22 cellular contexts compared by ENCODE assay signal in the genomic region with DNA sequence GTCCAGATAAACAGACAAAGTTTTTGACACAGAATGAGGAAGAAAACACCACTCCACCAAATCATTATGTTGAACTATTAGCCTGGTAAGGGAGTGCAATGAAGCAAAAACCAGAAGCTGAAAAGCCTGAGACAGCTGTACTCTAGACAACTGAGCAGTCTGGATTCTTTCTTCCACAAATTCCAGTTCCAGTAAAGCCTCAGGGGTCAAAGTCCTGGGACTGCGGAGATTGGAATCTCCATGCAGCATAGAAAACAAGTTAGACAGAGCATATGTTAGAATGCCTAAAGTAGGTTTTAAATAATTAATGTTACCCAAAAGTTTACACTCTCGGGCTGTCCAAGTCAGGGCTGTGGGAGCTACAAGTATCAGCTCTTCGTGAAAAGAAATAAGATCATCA.
DNase-seq lines count a peak whose midpoint lies in the region; ATAC-seq and TF ChIP-seq lines count a peak whose summit lies in the region.
"Had no signal": no experiment of that assay in that cellular context is flagged by ENCODE, and none has a peak within 500 bp of the region (broad histone marks: within the 10 kb centered on the region; RNA-seq: fewer than 3 reads in every experiment).

No MANE protein-coding gene starts in this region.

- H3K14ac ChIP-seq in mesenchymal stem cell (ENCODE audit: low read length in 2 of 2) (no peak overlapping the region), trophoblast cell (ENCODE audit: low read length) (peak overlapping the region; percentile 56)

- POLR2A ChIA-PET in MCF 10A (lab: Yijun Ruan, JAX) = no interaction called here

- H2BK12ac ChIP-seq in mesenchymal stem cell (ENCODE audit: low read length in 2 of 2) (no peak overlapping the region), trophoblast cell (ENCODE audit: low read length) (peak overlapping the region; percentile 49)

- H2BK5ac ChIP-seq in mesenchymal stem cell (ENCODE audit: low read depth, low read length, poor library complexity, severe bottlenecking) (no peak overlapping the region), trophoblast cell (ENCODE audit: low read depth, low read length, poor library complexity) (peak overlapping the region; percentile 99)

- no peak for TF ChIP-seq CTCF in MCF 10A (IDR thresholded peaks at IDR 0.05; ENCODE audit: unreplicated experiment)
- TF ChIP-seq CTCF in mammary epithelial cell (conservative IDR thresholded peaks at IDR 0.05 in 1 of 2, IDR thresholded peaks at IDR 0.05 in 1 of 2; ENCODE audit: extremely low read depth in 1 of 2, insufficient read depth in 1 of 2, low read depth in 1 of 2, low read length in 2 of 2) = no peak

- H2AFZ ChIP-seq in mammary epithelial cell (ENCODE audit: low read depth, low read length) (no peak overlapping the region), mesenchymal stem cell (ENCODE audit: low read depth, low read length) (no peak overlapping the region), trophoblast cell (ENCODE audit: insufficient read depth, low read length, poor library complexity) (no peak overlapping the region)
- H2AFZ ChIP-seq: GM23338 had no signal

- H2BK120ac ChIP-seq in mesenchymal stem cell (ENCODE audit: low read depth, low read length) (no peak overlapping the region), trophoblast cell (ENCODE audit: insufficient read depth, low read length, poor library complexity) (peak overlapping the region; percentile 74)

- dilution Hi-C loops in mammary epithelial cell (cut with HindIII; ENCODE audit: low sequenced_read_pairs) = no loop called here

- H4K8ac ChIP-seq in mesenchymal stem cell (ENCODE audit: low read length) = no peak overlapping the region
- H4K8ac ChIP-seq in trophoblast cell (ENCODE audit: low read depth, low read length) = no peak overlapping the region

- no peak overlapping the region for H3K18ac ChIP-seq in mesenchymal stem cell (ENCODE audit: low read depth in 1 of 2, low read length in 2 of 2)
- H3K18ac ChIP-seq in trophoblast cell (ENCODE audit: low read length) = no peak overlapping the region

- ATAC-seq in aorta (ENCODE audit: low FRiP score) (no peak), HG03442 (IDR thresholded peaks at IDR 0.05; ENCODE audit: unreplicated experiment) (no peak)
- ATAC-seq: GM23338, K562 had no signal

- H3K36me3 Mint-ChIP-seq in MCF 10A (ENCODE audit: insufficient read depth, unreplicated experiment) = peaks cover 4% of the 10 kb centered on the region

- H3K79me2 ChIP-seq in mammary epithelial cell (ENCODE audit: insufficient read depth, low read length) = no peaks in the 10 kb centered on the region
- no peaks in the 10 kb centered on the region for H3K79me2 ChIP-seq in trophoblast cell (ENCODE audit: control insufficient read depth, insufficient read depth, low read length, poor library complexity)

- intact Hi-C loops in MCF 10A (cut with micrococcal nuclease) = no loop called here
- intact Hi-C loops in mammary epithelial cell (cut with micrococcal nuclease) = no loop called here
- intact Hi-C loops in aorta (cut with DNase I) = no loop called here

- H3K27ac Mint-ChIP-seq in MCF 10A (ENCODE audit: low read depth, unreplicated experiment) = peak overlapping the region; percentile 61
- H3K27ac Mint-ChIP-seq: GM23338, H9, HFFc6 had no signal

- CTCF ChIA-PET in MCF 10A (lab: Yijun Ruan, JAX) = interaction anchor here (0.6 to 1.2 kb wide), 3 partner anchors 10 to 161 kb away, joined by 3 to 4 read pairs (median 4); no protein-coding TSS in a partner anchor
- CTCF ChIA-PET in mammary epithelial cell (lab: Charles Lee; ENCODE audit: low non-redundant PET) = no interaction called here

- H2AK5ac ChIP-seq in mesenchymal stem cell (ENCODE audit: low read length, severe bottlenecking) (no peak overlapping the region), trophoblast cell (ENCODE audit: low read length) (no peak overlapping the region)

- H4K12ac ChIP-seq in trophoblast cell (ENCODE audit: low read depth, low read length) = no peak overlapping the region

- no peak overlapping the region for H3K4me2 ChIP-seq in mammary epithelial cell (ENCODE audit: insufficient read depth, low read depth, low read length)
- no peak overlapping the region for H3K4me2 ChIP-seq in mesenchymal stem cell (ENCODE audit: low read length, poor library complexity, severe bottlenecking)
- H3K4me2 ChIP-seq in trophoblast cell (ENCODE audit: low read length) = peak overlapping the region; percentile 21
- H3K4me2 ChIP-seq: GM23338 had no signal

- no peak overlapping the region for H3K27ac ChIP-seq in mammary epithelial cell (ENCODE audit: insufficient read depth, low read depth, low read length)
- no peak overlapping the region for H3K27ac ChIP-seq in mesenchymal stem cell (ENCODE audit: low read length, poor library complexity, severe bottlenecking)
- peak overlapping the region; percentile 98 for H3K27ac ChIP-seq in trophoblast cell (ENCODE audit: low read depth, low read length)
- no peak overlapping the region for H3K27ac ChIP-seq in aorta (ENCODE audit: low read depth in 1 of 2, low read length in 2 of 2)
- H3K27ac ChIP-seq: HL-60 had no signal

- H3K23ac ChIP-seq in mesenchymal stem cell (ENCODE audit: low read length in 2 of 2) = no peak overlapping the region
- H3K23ac ChIP-seq in trophoblast cell (ENCODE audit: low read length) = no peak overlapping the region

- H3K9me3 Mint-ChIP-seq in MCF 10A (ENCODE audit: unreplicated experiment) = peaks cover 12% of the 10 kb centered on the region

- H3K36me3 ChIP-seq in mammary epithelial cell (ENCODE audit: insufficient read depth, low read length) = no peaks in the 10 kb centered on the region
- H3K36me3 ChIP-seq in mesenchymal stem cell (ENCODE audit: control insufficient read depth in 1 of 2, insufficient read depth in 2 of 2, low read depth in 1 of 2, low read length in 2 of 2) = no peaks in the 10 kb centered on the region
- H3K36me3 ChIP-seq in trophoblast cell (ENCODE audit: control insufficient read depth in 1 of 2, insufficient read depth in 2 of 2, low read length in 2 of 2) = peaks cover 0 to 2% of the 10 kb centered on the region in 2 experiments
- H3K36me3 ChIP-seq in aorta (ENCODE audit: control insufficient read depth in 1 of 2, insufficient read depth in 2 of 2, low read length in 1 of 2) = no peaks in the 10 kb centered on the region

- no peak overlapping the region for H2BK15ac ChIP-seq in mesenchymal stem cell (ENCODE audit: low read depth, poor library complexity, severe bottlenecking)

- H3K27me3 Mint-ChIP-seq in MCF 10A (ENCODE audit: insufficient read depth, unreplicated experiment) = no peaks in the 10 kb centered on the region

- 4% methylated on average over 3 of the region's 3 CpGs for WGBS in mammary epithelial cell (ENCODE audit: low coverage, missing lambda C conversion rate)
- WGBS in mesenchymal stem cell = 69% methylated on average over 2 of the region's 3 CpGs
- no CpG with 5 or more reads among the region's 3 CpGs for WGBS in trophoblast cell (ENCODE audit: extremely low coverage, insufficient coverage, insufficient read length)
- WGBS in aorta, 2 donors = 67 to 80% methylated on average over 3 of the region's 3 CpGs

- no peaks in the 10 kb centered on the region for H3K27me3 ChIP-seq in mammary epithelial cell (ENCODE audit: insufficient read depth, low read length)
- H3K27me3 ChIP-seq in mesenchymal stem cell (ENCODE audit: control insufficient read depth in 1 of 2, insufficient read depth in 1 of 2, low read length in 2 of 2) = no peaks in the 10 kb centered on the region
- no peaks in the 10 kb centered on the region for H3K27me3 ChIP-seq in trophoblast cell (ENCODE audit: insufficient read depth, low read length)
- no peaks in the 10 kb centered on the region for H3K27me3 ChIP-seq in aorta (ENCODE audit: control insufficient read depth in 1 of 2, insufficient read depth in 2 of 2, low read length in 1 of 2)

- H3K79me1 ChIP-seq in mesenchymal stem cell (replicated peaks; ENCODE audit: low read length, poor library complexity, severe bottlenecking) = no peaks in the 10 kb centered on the region
- peaks cover 20% of the 10 kb centered on the region for H3K79me1 ChIP-seq in trophoblast cell (ENCODE audit: low read length)

- no peaks in the 10 kb centered on the region for H3K4me1 ChIP-seq in mammary epithelial cell (ENCODE audit: insufficient read depth, low read length)
- H3K4me1 ChIP-seq in mesenchymal stem cell (ENCODE audit: control insufficient read depth, insufficient read depth, low read depth, low read length) = no peaks in the 10 kb centered on the region
- H3K4me1 ChIP-seq in trophoblast cell (ENCODE audit: control insufficient read depth in 1 of 2, insufficient read depth in 2 of 2, low read length in 2 of 2) = peaks cover 0 to 7% of the 10 kb centered on the region in 2 experiments
- no peaks in the 10 kb centered on the region for H3K4me1 ChIP-seq in aorta (ENCODE audit: control insufficient read depth in 1 of 2, insufficient read depth in 2 of 2, low read length in 2 of 2)

- H3K9ac ChIP-seq in mammary epithelial cell (ENCODE audit: insufficient read depth, low read length) (no peak overlapping the region), mesenchymal stem cell (ENCODE audit: low read length) (no peak overlapping the region), trophoblast cell (ENCODE audit: low read length) (no peak overlapping the region)

- H3K4me1 Mint-ChIP-seq in MCF 10A (ENCODE audit: insufficient read depth, unreplicated experiment) = peaks cover 30% of the 10 kb centered on the region
- H3K4me1 Mint-ChIP-seq: GM23338, H9 had no signal

- BruUV-seq in MCF 10A (replicated peaks; lab: Mats Ljungman, UMichigan) = no TSS peak
- no TSS peak for BruUV-seq in mammary epithelial cell (replicated peaks; lab: Mats Ljungman, UMichigan)

- H3K4me3 Mint-ChIP-seq in MCF 10A (ENCODE audit: unreplicated experiment) = no peak overlapping the region
- H3K4me3 Mint-ChIP-seq: GM23338, H9, HFFc6 had no signal

- no peaks in the 10 kb centered on the region for H4K20me1 ChIP-seq in mammary epithelial cell (ENCODE audit: insufficient read depth, low read length)

- H3K4ac ChIP-seq in mesenchymal stem cell (ENCODE audit: low read depth in 1 of 2, low read length in 2 of 2) (no peak overlapping the region), trophoblast cell (ENCODE audit: low read depth, low read length) (no peak overlapping the region)

- H3K4me3 ChIP-seq in mammary epithelial cell (replicated peaks in 1 of 3; ENCODE audit: insufficient read depth in 1 of 3, low read depth in 2 of 3, low read length in 3 of 3) (no peak overlapping the region), mesenchymal stem cell (ENCODE audit: insufficient read depth in 1 of 2, low read depth in 1 of 2, low read length in 2 of 2) (no peak overlapping the region), trophoblast cell (ENCODE audit: low read depth, low read length) (no peak overlapping the region), aorta (ENCODE audit: low read length in 2 of 2) (no peak overlapping the region)
- H3K4me3 ChIP-seq: GM23338, K562 had no signal

- in situ Hi-C loops in mammary epithelial cell (cut with MboI; ENCODE audit: low sequenced_read_pairs in 2 of 2) = no loop called here

- H3K9me3 ChIP-seq in mammary epithelial cell (replicated peaks; ENCODE audit: insufficient read depth, low read length) = peaks cover 10% of the 10 kb centered on the region
- H3K9me3 ChIP-seq in mesenchymal stem cell (ENCODE audit: control insufficient read depth, low read length) = peaks cover 19% of the 10 kb centered on the region
- no peaks in the 10 kb centered on the region for H3K9me3 ChIP-seq in trophoblast cell (ENCODE audit: insufficient read depth, low read depth, low read length)
- no peaks in the 10 kb centered on the region for H3K9me3 ChIP-seq in aorta (ENCODE audit: control insufficient read depth, low read length)

- DNase-seq in MCF 10A (ENCODE audit: unreplicated experiment) (no peak), mammary epithelial cell (no peak), SK-N-DZ (ENCODE audit: low spot score) (peak; percentile 28), mesenchymal stem cell (peak; percentile 10), trophoblast cell (peak; percentile 35 to 71), aorta (no peak), GM19240 (ENCODE audit: insufficient read length, low spot score) (no peak)
- DNase-seq: DMS53, H9, HFFc6, Kasumi-1, MV-4-11, NCI-H1105, NCI-H1436 treated with DMSO at 0.1 percent for 48 hours, NCI-H187 treated with DMSO at 0.1 percent for 48 hours, NCI-H2171 treated with DMSO at 0.1 percent for 48 hours, NCI-H524 treated with DMSO at 0.1 percent for 48 hours, NCI-H774 had no signal

- H4K91ac ChIP-seq in mesenchymal stem cell (ENCODE audit: low read length) (no peak overlapping the region), trophoblast cell (ENCODE audit: low read depth, low read length) (no peak overlapping the region)

Comparison
In these comparisons a context has a peak if more than half of its experiments do, and no peak if none do; other contexts are left out.
1. DNase-seq: peak in SK-N-DZ (single experiment), mesenchymal stem cell (single experiment) and trophoblast cell (2 of 2); none in MCF 10A (single experiment), mammary epithelial cell (single experiment), aorta (0 of 2) and GM19240 (single experiment).